ENCODE assay signal across 11 cellular contexts in genomic region chr7:99693427-99694200, GRCh38. TPM values are rescaled to one million over a fixed set of nuclear protein-coding genes. Genes with fewer than 3 reads are reported as not detected.
A peak's percentile ranks its signal among the peaks of the same experiment; 100 is the strongest.
DNase-seq lines count a peak whose midpoint lies in the region; ATAC-seq and TF ChIP-seq lines count a peak whose summit lies in the region.
"Had no signal": no experiment of that assay in that cellular context is flagged by ENCODE, and none has a peak within 500 bp of the region (broad histone marks: within the 10 kb centered on the region; RNA-seq: fewer than 3 reads in every experiment).

No MANE protein-coding gene starts in this region.

- H3K36me3 ChIP-seq in cardiac muscle cell (no peaks in the 10 kb centered on the region), RWPE2 (ENCODE audit: low read depth) (no peaks in the 10 kb centered on the region), upper lobe of right lung (no peaks in the 10 kb centered on the region), MG63 (no peaks in the 10 kb centered on the region)

- H3K27me3 ChIP-seq in cardiac muscle cell (no peaks in the 10 kb centered on the region), RWPE2 (ENCODE audit: insufficient read depth, poor library complexity, severe bottlenecking) (no peaks in the 10 kb centered on the region), upper lobe of right lung (no peaks in the 10 kb centered on the region), foreskin keratinocyte (peaks cover 3% of the 10 kb centered on the region), MG63 (no peaks in the 10 kb centered on the region)

- no peaks in the 10 kb centered on the region for H3K27me3 Mint-ChIP-seq in stimulated activated memory B cell treated with anti-CD40 and anti-IgM and Interleukin-4, amounts not matched to agents 10 μg/mL and 1 μg/mL and 100 μg/mL, for 72 hours

- H3K4me3 ChIP-seq in cardiac muscle cell (no peak overlapping the region), RWPE2 (ENCODE audit: severe bottlenecking) (no peak overlapping the region), upper lobe of right lung (no peak overlapping the region), MG63 (no peak overlapping the region)

- peaks cover 11% of the 10 kb centered on the region for H3K36me3 Mint-ChIP-seq in stimulated activated memory B cell treated with anti-CD40 and anti-IgM and Interleukin-4, amounts not matched to agents 10 μg/mL and 1 μg/mL and 100 μg/mL, for 72 hours

- no peak overlapping the region for H3K27ac Mint-ChIP-seq in stimulated activated memory B cell treated with anti-CD40 and anti-IgM and Interleukin-4, amounts not matched to agents 10 μg/mL and 1 μg/mL and 100 μg/mL, for 72 hours

- DNase-seq in cardiac muscle cell (ENCODE audit: low read depth in 1 of 2, low spot score in 1 of 2) (peak in 1 of 2 donors; percentile 78), Right ventricle myocardium superior (no peak), RWPE2 (ENCODE audit: low spot score) (no peak), kidney tubule cell (ENCODE audit: low spot score) (peak; percentile 61), upper lobe of right lung (no peak), foreskin keratinocyte (no peak), MG63 (no peak)
- DNase-seq: activated CD8-positive, alpha-beta memory T cell treated with anti-CD3 and anti-CD28 coated beads for 24 hours; left ventricle myocardium superior had no signal

- H3K4me1 Mint-ChIP-seq in stimulated activated memory B cell treated with anti-CD40 and anti-IgM and Interleukin-4, amounts not matched to agents 10 μg/mL and 1 μg/mL and 100 μg/mL, for 72 hours: no peaks in the 10 kb centered on the region

- intact Hi-C loops in Right ventricle myocardium superior (cut with DNase I): no loop called here
- intact Hi-C loops in upper lobe of right lung (cut with DNase I): no loop called here

- H3K4me3 Mint-ChIP-seq in stimulated activated memory B cell treated with anti-CD40 and anti-IgM and Interleukin-4, amounts not matched to agents 10 μg/mL and 1 μg/mL and 100 μg/mL, for 72 hours: no peak overlapping the region

- H3K27ac ChIP-seq in cardiac muscle cell: peak overlapping the region; percentile 91
- H3K27ac ChIP-seq in RWPE2 (ENCODE audit: poor library complexity, severe bottlenecking): no peak overlapping the region
- no peak overlapping the region for H3K27ac ChIP-seq in upper lobe of right lung
- no peak overlapping the region for H3K27ac ChIP-seq in foreskin keratinocyte

- H3K9me3 Mint-ChIP-seq in stimulated activated memory B cell treated with anti-CD40 and anti-IgM and Interleukin-4, amounts not matched to agents 10 μg/mL and 1 μg/mL and 100 μg/mL, for 72 hours: peaks cover 10% of the 10 kb centered on the region

- H3K9me3 ChIP-seq in cardiac muscle cell (ENCODE audit: low read depth): no peaks in the 10 kb centered on the region
- no peaks in the 10 kb centered on the region for H3K9me3 ChIP-seq in RWPE2 (ENCODE audit: severe bottlenecking)
- no peaks in the 10 kb centered on the region for H3K9me3 ChIP-seq in upper lobe of right lung
- H3K9me3 ChIP-seq in MG63: no peaks in the 10 kb centered on the region

- TF ChIP-seq CTCF in cardiac muscle cell (IDR thresholded peaks at IDR 0.05; ENCODE audit: low read depth, low read length) (no peak), RWPE2 (IDR thresholded peaks at IDR 0.05; ENCODE audit: poor library complexity, severe bottlenecking) (no peak), upper lobe of right lung (IDR thresholded peaks at IDR 0.05) (no peak), foreskin keratinocyte (conservative IDR thresholded peaks at IDR 0.05) (no peak)

- H3K4me1 ChIP-seq in cardiac muscle cell (ENCODE audit: low read depth): peaks cover 32% of the 10 kb centered on the region
- peaks cover 6% of the 10 kb centered on the region for H3K4me1 ChIP-seq in RWPE2 (ENCODE audit: insufficient read depth, poor library complexity, severe bottlenecking)
- no peaks in the 10 kb centered on the region for H3K4me1 ChIP-seq in upper lobe of right lung
- H3K4me1 ChIP-seq in foreskin keratinocyte: peaks cover 4% of the 10 kb centered on the region

- no peak for ATAC-seq in Right ventricle myocardium superior (ENCODE audit: poor library complexity)
- peak; percentile 38; the same call in 1 of the 3 replicates for ATAC-seq in RWPE2 (ENCODE audit: low read depth)
- ATAC-seq in upper lobe of right lung: peak; percentile 69
- no peak for ATAC-seq in foreskin keratinocyte
- no peak for ATAC-seq in stimulated activated memory B cell treated with anti-CD40 and anti-IgM and Interleukin-4, amounts not matched to agents 10 μg/mL and 1 μg/mL and 100 μg/mL, for 72 hours
- ATAC-seq: left ventricle myocardium superior had no signal

RNA-seq across cellular contexts. Expression of gene CYP3A5, which starts 13.8 kb away (rescaled TPM):
- total RNA-seq in cardiac muscle cell (0.24 and 4.8 TPM in 2 replicates), Right ventricle myocardium superior (not detected), upper lobe of right lung (15.1 TPM), foreskin keratinocyte (1.1 and 1.9 TPM in 2 replicates)
- polyA plus RNA-seq in cardiac muscle cell (0.81 and 0.95 TPM in 2 replicates), foreskin keratinocyte (0.41 and 0.91 TPM in 2 replicates)
- not detected in 2 replicates for total RNA-seq in MG63 (2014; rRNA removed; shearing (Covaris generic); ENCODE audit: low replicate concordance)
- polyA plus RNA-seq: BJ had no signal

RNA-seq across cellular contexts. Expression of gene CYP3A7, which starts 41.4 kb away (rescaled TPM):
- total RNA-seq in cardiac muscle cell (not detected in 2 replicates), Right ventricle myocardium superior (not detected), upper lobe of right lung (1.6 TPM), foreskin keratinocyte (not detected in 2 replicates)
- polyA plus RNA-seq in cardiac muscle cell (0.14 and 0.51 TPM in 2 replicates), foreskin keratinocyte (not detected in 2 replicates)
- not detected in 2 replicates for total RNA-seq in MG63 (2014; rRNA removed; shearing (Covaris generic); ENCODE audit: low replicate concordance)
- total RNA-seq: left ventricle myocardium superior had no signal
- polyA plus RNA-seq: BJ had no signal

Comparison
In these comparisons a context has a peak if more than half of its experiments do, and no peak if none do; other contexts are left out.
1. ATAC-seq: peak in RWPE2 (single experiment) and upper lobe of right lung (single experiment); none in Right ventricle myocardium superior (single experiment), foreskin keratinocyte (single experiment) and stimulated activated memory B cell treated with anti-CD40 and anti-IgM and Interleukin-4, amounts not matched to agents 10 μg/mL and 1 μg/mL and 100 μg/mL, for 72 hours (single experiment).